ENCODE assay signal across 21 cellular contexts in genomic region chr11:6614446-6614845, GRCh38.
"Had no signal": no experiment of that assay in that cellular context is flagged by ENCODE, and none has a peak within 500 bp of the region (broad histone marks: within the 10 kb centered on the region; RNA-seq: fewer than 3 reads in every experiment).

No MANE protein-coding gene starts in this region.

- H3K9me3 Mint-ChIP-seq: immature natural killer cell; memory B cell; mesothelial cell of epicardium; natural killer cell treated with Interleukin-12 subunit alpha and Interleukin-12 subunit beta and Interleukin-15 and Interleukin-18, amount 100 ng/mL, for 72 hours; stimulated activated naive B cell treated with anti-CD40 and anti-IgM and Interleukin-4, amounts not matched to agents 10 μg/mL and 1 μg/mL and 100 μg/mL, for 72 hours; stimulated activated naive CD8-positive, alpha-beta T cell treated with anti-CD3 and anti-CD28 coated beads, Interleukin-15, amount 100 ng/mL, for 72 hours; type B pancreatic cell had no signal

- H3K4me3 Mint-ChIP-seq: immature natural killer cell; memory B cell; mesothelial cell of epicardium; natural killer cell treated with Interleukin-12 subunit alpha and Interleukin-12 subunit beta and Interleukin-15 and Interleukin-18, amount 100 ng/mL, for 72 hours; stimulated activated naive B cell treated with anti-CD40 and anti-IgM and Interleukin-4, amounts not matched to agents 10 μg/mL and 1 μg/mL and 100 μg/mL, for 72 hours; stimulated activated naive CD8-positive, alpha-beta T cell treated with anti-CD3 and anti-CD28 coated beads, Interleukin-15, amount 100 ng/mL, for 72 hours; type B pancreatic cell had no signal

- H3K27me3 ChIP-seq: dorsolateral prefrontal cortex, gastrocnemius medialis had no signal

- H3K27ac ChIP-seq: gastrocnemius medialis, left ventricle myocardium inferior, lower lobe of right lung, parathyroid adenoma had no signal

- H3K27ac Mint-ChIP-seq: memory B cell; mesothelial cell of epicardium; stimulated activated naive CD8-positive, alpha-beta T cell treated with anti-CD3 and anti-CD28 coated beads, Interleukin-15, amount 100 ng/mL, for 72 hours; type B pancreatic cell had no signal

- DNase-seq: cortex of kidney; dorsolateral prefrontal cortex; effector CD8-positive, alpha-beta T cell; gastrocnemius medialis; immature natural killer cell; left cardiac atrium; left ventricle myocardium inferior; lower lobe of right lung; psoas muscle; retina; stimulated activated CD4-positive, alpha-beta T cell treated with anti-CD3 and anti-CD28 coated beads, Interleukin-2, amount 100 ng/mL, for 24 hours; stimulated activated CD4-positive, alpha-beta T cell treated with anti-CD3 and anti-CD28 coated beads, Interleukin-4, amount 100 ng/mL, for 4 hours; stimulated activated naive B cell treated with anti-CD40 and anti-IgM and Interleukin-4, amounts not matched to agents 10 μg/mL and 1 μg/mL and 100 μg/mL, for 72 hours; stimulated activated naive CD8-positive, alpha-beta T cell treated with anti-CD3 and anti-CD28 coated beads, Interleukin-15, amount 100 ng/mL, for 72 hours; substantia nigra had no signal

- H3K9me3 ChIP-seq: gastrocnemius medialis, left ventricle myocardium inferior, lower lobe of right lung, psoas muscle had no signal

- H3K4me3 ChIP-seq: dorsolateral prefrontal cortex, gastrocnemius medialis, left ventricle myocardium inferior, lower lobe of right lung, psoas muscle, skin epidermis had no signal

- H3K27me3 Mint-ChIP-seq: memory B cell; natural killer cell treated with Interleukin-12 subunit alpha and Interleukin-12 subunit beta and Interleukin-15 and Interleukin-18, amount 100 ng/mL, for 72 hours; stimulated activated naive B cell treated with anti-CD40 and anti-IgM and Interleukin-4, amounts not matched to agents 10 μg/mL and 1 μg/mL and 100 μg/mL, for 72 hours; stimulated activated naive CD8-positive, alpha-beta T cell treated with anti-CD3 and anti-CD28 coated beads, Interleukin-15, amount 100 ng/mL, for 72 hours; type B pancreatic cell had no signal
